In genomic region chr6:100088009-100088408, GRCh38 we compare ENCODE assay signal across 12 cellular contexts.
DNase-seq lines count a peak whose midpoint lies in the region; ATAC-seq lines count a peak whose summit lies in the region.
"Had no signal": no experiment of that assay in that cellular context is flagged by ENCODE, and none has a peak within 500 bp of the region (broad histone marks: within the 10 kb centered on the region; RNA-seq: fewer than 3 reads in every experiment).

No MANE protein-coding gene starts in this region.

- ATAC-seq in sciatic nerve, result peak; percentile 55
- ATAC-seq in HG02852 (IDR thresholded peaks at IDR 0.05; ENCODE audit: unreplicated experiment), result no peak

- intact Hi-C loops in sciatic nerve (cut with DNase I), result no loop called here

- DNase-seq in ELR (ENCODE audit: low read depth) (peak; percentile 54), OCI-M1 (lab: John Stamatoyannopoulos, UW) (peak; percentile 45), fibroblast of gingiva (ENCODE audit: low read depth) (peak; percentile 20), sciatic nerve (ENCODE audit: low spot score) (no peak), SIG-M5 (lab: John Stamatoyannopoulos, UW) (no peak)
- no peak for DNase-seq in activated CD8-positive, alpha-beta memory T cell treated with anti-CD3 and anti-CD28 coated beads, Interleukin-2, amount 50 U/mL, for 4 hours
- no peak for DNase-seq in activated effector memory CD4-positive, alpha-beta T cell treated with Interleukin-2 at 50 U/mL for 16 hours
- DNase-seq: activated CD8-positive, alpha-beta memory T cell treated with anti-CD3 and anti-CD28 coated beads for 24 hours; activated naive CD4-positive, alpha-beta T cell treated with anti-CD3 and anti-CD28 coated beads for 36 hours; NCI-H1417 treated with DMSO at 0.1 percent for 48 hours; Right ventricle myocardium superior had no signal

Comparison
In these comparisons a context has a peak if more than half of its experiments do, and no peak if none do; other contexts are left out.
1. DNase-seq: peak in ELR (single experiment), OCI-M1 (single experiment) and fibroblast of gingiva (single experiment); none in sciatic nerve (single experiment), activated CD8-positive, alpha-beta memory T cell treated with anti-CD3 and anti-CD28 coated beads, Interleukin-2, amount 50 U/mL, for 4 hours (single experiment), activated effector memory CD4-positive, alpha-beta T cell treated with Interleukin-2 at 50 U/mL for 16 hours (single experiment) and SIG-M5 (single experiment).